In the genomic region with DNA sequence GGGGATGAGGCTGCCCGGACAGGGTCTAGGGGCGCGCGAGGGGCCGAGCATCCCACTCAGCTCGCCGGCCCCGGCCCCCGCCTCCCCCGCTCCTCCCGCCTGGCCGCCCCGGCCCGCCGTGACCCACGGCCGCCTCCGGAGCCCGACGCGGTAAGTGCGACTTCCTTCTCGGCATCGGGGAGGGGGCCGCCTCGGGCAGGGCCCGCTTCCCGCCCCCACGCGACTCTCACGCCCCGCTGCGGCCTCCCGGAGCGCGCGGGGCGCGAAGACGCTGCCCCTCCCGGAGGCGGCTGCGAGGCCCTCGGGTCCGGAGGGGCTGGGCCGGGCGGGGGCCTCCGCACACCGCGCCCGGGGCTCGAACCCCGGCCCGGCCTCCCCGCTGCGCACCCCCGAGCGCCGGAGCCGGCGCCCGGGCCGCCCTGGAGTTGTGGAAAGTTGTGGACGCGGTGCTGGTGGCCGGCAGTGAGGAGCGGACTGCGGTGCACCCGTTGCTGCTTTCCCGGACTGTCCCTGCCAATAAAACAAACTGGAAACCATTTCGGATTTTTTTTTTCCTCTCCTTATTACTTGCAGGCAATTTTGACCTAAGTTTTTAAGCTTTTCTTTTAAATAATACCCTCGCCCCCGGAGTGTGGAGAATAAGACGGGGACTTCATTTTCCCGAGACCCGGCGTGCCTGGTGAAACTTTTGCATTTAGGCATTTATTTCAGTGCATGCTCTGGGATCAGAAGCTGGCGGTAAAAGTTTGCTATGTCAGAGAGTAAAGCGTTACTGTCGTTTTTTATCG, we compare ENCODE assay signal across 1 cellular context.
TF ChIP-seq lines count a peak whose summit lies in the region.

No MANE protein-coding gene starts in this region.

TF ChIP-seq in A549, 52 proteins besides CTCF, POLR2A, EP300 and RAD21 (continued from another document):
- TF ChIP-seq, protein P1, sequence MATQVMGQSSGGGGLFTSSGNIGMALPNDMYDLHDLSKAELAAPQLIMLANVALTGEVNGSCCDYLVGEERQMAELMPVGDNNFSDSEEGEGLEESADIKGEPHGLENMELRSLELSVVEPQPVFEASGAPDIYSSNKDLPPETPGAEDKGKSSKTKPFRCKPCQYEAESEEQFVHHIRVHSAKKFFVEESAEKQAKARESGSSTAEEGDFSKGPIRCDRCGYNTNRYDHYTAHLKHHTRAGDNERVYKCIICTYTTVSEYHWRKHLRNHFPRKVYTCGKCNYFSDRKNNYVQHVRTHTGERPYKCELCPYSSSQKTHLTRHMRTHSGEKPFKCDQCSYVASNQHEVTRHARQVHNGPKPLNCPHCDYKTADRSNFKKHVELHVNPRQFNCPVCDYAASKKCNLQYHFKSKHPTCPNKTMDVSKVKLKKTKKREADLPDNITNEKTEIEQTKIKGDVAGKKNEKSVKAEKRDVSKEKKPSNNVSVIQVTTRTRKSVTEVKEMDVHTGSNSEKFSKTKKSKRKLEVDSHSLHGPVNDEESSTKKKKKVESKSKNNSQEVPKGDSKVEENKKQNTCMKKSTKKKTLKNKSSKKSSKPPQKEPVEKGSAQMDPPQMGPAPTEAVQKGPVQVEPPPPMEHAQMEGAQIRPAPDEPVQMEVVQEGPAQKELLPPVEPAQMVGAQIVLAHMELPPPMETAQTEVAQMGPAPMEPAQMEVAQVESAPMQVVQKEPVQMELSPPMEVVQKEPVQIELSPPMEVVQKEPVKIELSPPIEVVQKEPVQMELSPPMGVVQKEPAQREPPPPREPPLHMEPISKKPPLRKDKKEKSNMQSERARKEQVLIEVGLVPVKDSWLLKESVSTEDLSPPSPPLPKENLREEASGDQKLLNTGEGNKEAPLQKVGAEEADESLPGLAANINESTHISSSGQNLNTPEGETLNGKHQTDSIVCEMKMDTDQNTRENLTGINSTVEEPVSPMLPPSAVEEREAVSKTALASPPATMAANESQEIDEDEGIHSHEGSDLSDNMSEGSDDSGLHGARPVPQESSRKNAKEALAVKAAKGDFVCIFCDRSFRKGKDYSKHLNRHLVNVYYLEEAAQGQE (IDR thresholded peaks at IDR 0.05): no peak
- TF ChIP-seq KDM1A (IDR thresholded peaks at IDR 0.05; ENCODE audit: low read depth) (no peak), FOXS1 (CRISPR knock-in tag; IDR thresholded peaks at IDR 0.05) (no peak)
- TF ChIP-seq, protein P2, sequence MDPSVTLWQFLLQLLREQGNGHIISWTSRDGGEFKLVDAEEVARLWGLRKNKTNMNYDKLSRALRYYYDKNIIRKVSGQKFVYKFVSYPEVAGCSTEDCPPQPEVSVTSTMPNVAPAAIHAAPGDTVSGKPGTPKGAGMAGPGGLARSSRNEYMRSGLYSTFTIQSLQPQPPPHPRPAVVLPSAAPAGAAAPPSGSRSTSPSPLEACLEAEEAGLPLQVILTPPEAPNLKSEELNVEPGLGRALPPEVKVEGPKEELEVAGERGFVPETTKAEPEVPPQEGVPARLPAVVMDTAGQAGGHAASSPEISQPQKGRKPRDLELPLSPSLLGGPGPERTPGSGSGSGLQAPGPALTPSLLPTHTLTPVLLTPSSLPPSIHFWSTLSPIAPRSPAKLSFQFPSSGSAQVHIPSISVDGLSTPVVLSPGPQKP (IDR thresholded peaks at IDR 0.05; ENCODE audit: low read depth, low read length): no peak
